ENCODE assay signal across 9 cellular contexts in the genomic region with DNA sequence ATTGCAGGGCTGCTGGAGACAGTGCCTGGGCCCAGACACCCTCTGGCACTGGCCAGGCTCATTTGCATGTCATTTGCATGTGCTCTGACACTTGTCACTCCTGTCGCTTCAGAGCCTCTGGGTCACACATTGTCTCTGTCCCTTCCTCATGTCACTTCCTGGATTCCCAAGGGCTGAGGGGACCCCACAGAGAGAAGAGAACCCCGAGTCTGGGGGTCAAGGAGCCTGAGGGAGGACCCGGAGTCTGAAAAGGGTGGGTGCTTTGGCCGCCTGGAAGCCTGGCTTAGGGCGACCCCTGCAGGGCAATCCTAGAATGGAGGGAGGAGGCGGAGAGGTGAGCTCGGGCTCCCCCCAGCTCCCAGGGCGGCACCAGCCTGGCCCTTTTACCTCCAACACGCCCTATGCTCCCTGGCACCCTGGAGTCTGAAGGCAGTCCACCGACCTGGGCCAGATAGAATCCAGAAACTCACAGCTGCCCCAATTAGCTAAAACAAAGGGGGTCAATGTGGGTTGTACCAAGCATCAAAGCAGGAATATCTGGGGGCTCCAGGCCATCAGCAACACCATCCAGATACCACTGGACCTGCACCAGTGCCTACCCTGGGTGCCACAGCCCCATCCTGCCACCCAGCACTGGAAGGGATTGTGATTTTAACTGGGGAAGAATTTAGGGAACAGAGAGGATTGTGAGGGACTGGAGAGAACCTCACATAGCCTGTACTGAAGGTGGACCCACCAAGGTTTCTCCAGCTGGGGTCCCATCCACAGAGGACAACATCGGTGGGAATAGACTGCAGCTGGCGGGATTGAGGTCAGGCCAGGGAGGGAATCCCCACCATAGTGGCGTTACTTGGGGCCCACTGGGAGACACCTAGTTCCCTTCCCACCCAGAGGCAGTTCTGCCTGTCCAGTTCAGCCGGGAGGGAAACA. TPM values are rescaled to one million over a fixed set of nuclear protein-coding genes. Genes with fewer than 3 reads are reported as not detected.
DNase-seq lines count a peak whose midpoint lies in the region; ATAC-seq, FAIRE-seq and TF ChIP-seq lines count a peak whose summit lies in the region.
"Had no signal": no experiment of that assay in that cellular context is flagged by ENCODE, and none has a peak within 500 bp of the region (broad histone marks: within the 10 kb centered on the region; RNA-seq: fewer than 3 reads in every experiment).

No MANE protein-coding gene starts in this region.

- no peaks in the 10 kb centered on the region for H3K9me3 ChIP-seq in CD4-positive, alpha-beta memory T cell (ENCODE audit: control insufficient read depth in 1 of 2, low read length in 2 of 2)
- H3K9me3 ChIP-seq in right lobe of liver, result no peaks in the 10 kb centered on the region

- TF ChIP-seq CTCF in WTC11 (IDR thresholded peaks at IDR 0.05) (peak; percentile 86), bronchial epithelial cell (IDR thresholded peaks at IDR 0.05; ENCODE audit: insufficient read depth, low read length, severe bottlenecking) (peak; percentile 94), right lobe of liver (IDR thresholded peaks at IDR 0.05) (peak; percentile 39 to 50 (median 46))

- peak; percentile 66 to 76 (median 72) for DNase-seq in CD4-positive, alpha-beta memory T cell
- DNase-seq in KG1 (lab: John Stamatoyannopoulos, UW) (peak; percentile 48), WTC11 (ENCODE audit: low spot score) (peak; percentile 90), bronchial epithelial cell (ENCODE audit: low read depth) (peak; percentile 62), right lobe of liver (peak in 1 of 3 donors; percentile 57)
- peak; percentile 62 for DNase-seq in stimulated activated CD8-positive, alpha-beta memory T cell treated with anti-CD3 and anti-CD28 coated beads, Interleukin-12 subunit alpha, Interleukin-12 subunit beta, amount 100 ng/mL, for 4 hours (ENCODE audit: low read depth)

- CTCF ChIA-PET in CD4-positive, alpha-beta memory T cell (lab: Charles Lee; ENCODE audit: partially characterized antibody), result interaction anchor here (0.6 to 6.8 kb wide), 22 partner anchors 10 to 713 kb away, joined by 3 to 165 read pairs (median 4); a partner anchor contains a TSS
- CTCF ChIA-PET in WTC11 (lab: Charles Lee), result interaction anchor here (0.5 to 2.9 kb wide), 144 partner anchors 9 to 789 kb away, joined by 3 to 83 read pairs (median 4); a partner anchor contains a TSS

- H3K27ac ChIP-seq in CD4-positive, alpha-beta memory T cell (ENCODE audit: low read depth, low read length), result no peak overlapping the region
- H3K27ac ChIP-seq in right lobe of liver, result no peak overlapping the region

- peak overlapping the region in 4 of 7 donors; percentile 27 to 85 (median 62) for H3K27ac Mint-ChIP-seq in CD4-positive, alpha-beta memory T cell
- H3K27ac Mint-ChIP-seq in WTC11, result no peak overlapping the region

- H3K9me3 Mint-ChIP-seq in CD4-positive, alpha-beta memory T cell, result peaks cover 0 to 2% (median 0%) of the 10 kb centered on the region in 8 donors
- no peaks in the 10 kb centered on the region for H3K9me3 Mint-ChIP-seq in WTC11

- peaks cover 21% of the 10 kb centered on the region for H3K4me1 ChIP-seq in CD4-positive, alpha-beta memory T cell (ENCODE audit: insufficient read depth, low read length)
- no peaks in the 10 kb centered on the region for H3K4me1 ChIP-seq in right lobe of liver

- ATAC-seq in GM19351 (IDR thresholded peaks at IDR 0.05; ENCODE audit: unreplicated experiment), result peak; percentile 66
- peak; percentile 74 for ATAC-seq in WTC11
- ATAC-seq in right lobe of liver, result peak; percentile 43 to 58 (median 54)
- ATAC-seq in GM21360 (IDR thresholded peaks at IDR 0.05; ENCODE audit: unreplicated experiment), result no peak

- intact Hi-C loops in CD4-positive, alpha-beta memory T cell (cut with micrococcal nuclease), result loop anchor here (5.0 kb wide), 1 partner anchor 543 kb away; no protein-coding TSS in a partner anchor
- intact Hi-C loops in right lobe of liver (cut with DNase I), result loop anchor here (10.0 kb wide), 3 partner anchors 496 to 716 kb away; a partner anchor contains a TSS

- H3K4me3 ChIP-seq in CD4-positive, alpha-beta memory T cell (ENCODE audit: low read length in 2 of 2), result no peak overlapping the region
- no peak overlapping the region for H3K4me3 ChIP-seq in bronchial epithelial cell (ENCODE audit: low read depth, low read length)
- H3K4me3 ChIP-seq in right lobe of liver, result no peak overlapping the region

- no peaks in the 10 kb centered on the region for H3K27me3 ChIP-seq in CD4-positive, alpha-beta memory T cell (ENCODE audit: insufficient read depth, low read length)
- H3K27me3 ChIP-seq in bronchial epithelial cell (ENCODE audit: control insufficient read depth, insufficient read depth, low read length), result no peaks in the 10 kb centered on the region
- H3K27me3 ChIP-seq in right lobe of liver, result no peaks in the 10 kb centered on the region

- FAIRE-seq in bronchial epithelial cell (lab: Jason Lieb, UNC), result no peak

- peak overlapping the region in 2 of 8 donors; percentile 16 to 49 for H3K4me3 Mint-ChIP-seq in CD4-positive, alpha-beta memory T cell
- no peak overlapping the region for H3K4me3 Mint-ChIP-seq in WTC11

- TF ChIP-seq POLR2A in right lobe of liver (IDR thresholded peaks at IDR 0.05), result no peak

- 39% methylated on average over 6 of the region's 14 CpGs for WGBS in right lobe of liver (ENCODE audit: insufficient coverage, low coverage, low lambda C conversion rate, missing lambda C conversion rate)

- H3K27me3 Mint-ChIP-seq in CD4-positive, alpha-beta memory T cell, result no peaks in the 10 kb centered on the region
- H3K27me3 Mint-ChIP-seq in WTC11 (ENCODE audit: low read depth), result peaks cover 26% of the 10 kb centered on the region

- POLR2A ChIA-PET in CD4-positive, alpha-beta memory T cell (lab: Charles Lee; ENCODE audit: partially characterized antibody), result interaction anchor here (1.0 to 1.1 kb wide), 3 partner anchors 9 to 287 kb away, joined by 3 read pairs; no protein-coding TSS in a partner anchor
- POLR2A ChIA-PET in WTC11 (lab: Charles Lee), result interaction anchor here (1.0 kb wide), 1 partner anchor 287 kb away, joined by 3 read pairs; no protein-coding TSS in a partner anchor

- no peaks in the 10 kb centered on the region for H3K36me3 Mint-ChIP-seq in CD4-positive, alpha-beta memory T cell
- no peaks in the 10 kb centered on the region for H3K36me3 Mint-ChIP-seq in WTC11

- no peaks in the 10 kb centered on the region for H3K36me3 ChIP-seq in CD4-positive, alpha-beta memory T cell (ENCODE audit: insufficient read depth, low read length)
- no peaks in the 10 kb centered on the region for H3K36me3 ChIP-seq in bronchial epithelial cell (ENCODE audit: control insufficient read depth, insufficient read depth, low read length)
- H3K36me3 ChIP-seq in right lobe of liver, result no peaks in the 10 kb centered on the region

- H3K4me1 Mint-ChIP-seq in CD4-positive, alpha-beta memory T cell, result peaks cover 15 to 29% (median 24%) of the 10 kb centered on the region in 4 donors
- H3K4me1 Mint-ChIP-seq in WTC11, result peaks cover 16% of the 10 kb centered on the region

TF ChIP-seq in WTC11, 78 proteins besides CTCF, POLR2A, EP300 and RAD21:
- TF ChIP-seq ZBTB21 (CRISPR knock-in tag; IDR thresholded peaks at IDR 0.05; ENCODE audit: borderline replicate concordance), result no peak
- peak; percentile 8; the same call in 1 of the 2 replicates for TF ChIP-seq ZNF423 (CRISPR knock-in tag; IDR thresholded peaks at IDR 0.05)
TF ChIP-seq in WTC11: peak in this region for 1.

RNA-seq across cellular contexts. Expression of a gene that starts 21.8 kb away (rescaled TPM):
- total RNA-seq in CD4-positive, alpha-beta memory T cell, result not detected
- not detected for polyA plus RNA-seq in CD4-positive, alpha-beta memory T cell
- total RNA-seq in WTC11 (2021) (not detected in 3 replicates), bronchial epithelial cell (5.3 and 17.0 TPM in 2 replicates), right lobe of liver (not detected)
- total RNA-seq: activated CD8-positive, alpha-beta memory T cell treated with anti-CD3 and anti-CD28 coated beads for 36 hours had no signal

RNA-seq across cellular contexts. Expression of a gene that starts 34.2 kb away (rescaled TPM):
- total RNA-seq in CD4-positive, alpha-beta memory T cell, result under 1 TPM; 0.29 to 0.91 TPM
- 1 to 10 TPM in 1 of 2 donors, under 1 TPM in 1; 0.36 to 1.1 TPM for polyA plus RNA-seq in CD4-positive, alpha-beta memory T cell
- total RNA-seq in WTC11 (2021) (424 to 477 TPM (median 429 TPM) in 3 replicates), bronchial epithelial cell (146 and 309 TPM in 2 replicates), right lobe of liver (1,000 to 10,000 TPM in 1 of 6 experiments, 100 to 1,000 TPM in 5; 149 to 1,003 (median 436) TPM)
- total RNA-seq: activated CD8-positive, alpha-beta memory T cell treated with anti-CD3 and anti-CD28 coated beads for 36 hours had no signal

RNA-seq across cellular contexts. Expression of a gene that starts 36.5 kb away (rescaled TPM):
- not detected for total RNA-seq in CD4-positive, alpha-beta memory T cell
- polyA plus RNA-seq in CD4-positive, alpha-beta memory T cell, result not detected
- total RNA-seq in WTC11 (2021) (not detected in 3 replicates), bronchial epithelial cell (under 0.01 and 0.26 TPM in 2 replicates), right lobe of liver (not detected)

RNA-seq across cellular contexts. Expression of a gene that starts 56.7 kb away (rescaled TPM):
- total RNA-seq in CD4-positive, alpha-beta memory T cell, result not detected
- polyA plus RNA-seq in CD4-positive, alpha-beta memory T cell, result not detected
- total RNA-seq in WTC11 (2021), result not detected in 3 replicates
- 66.6 and 171 TPM in 2 replicates for total RNA-seq in bronchial epithelial cell
- total RNA-seq in right lobe of liver, result not detected
- total RNA-seq: activated CD8-positive, alpha-beta memory T cell treated with anti-CD3 and anti-CD28 coated beads for 36 hours had no signal

Comparison
In these comparisons a context has a peak if more than half of its experiments do, and no peak if none do; other contexts are left out.
1. RNA of a gene that starts 34.2 kb away (total RNA-seq): 149 to 1,003 TPM in right lobe of liver, 424 to 477 TPM in WTC11 and 146 to 309 TPM in bronchial epithelial cell; 0.29 to 0.91 TPM in CD4-positive, alpha-beta memory T cell; every median in the first group is over 10 times any median in the second.
2. Peak in every context shown above with its lines, with median percentiles within 50 percentile points of each other: CTCF ChIP-seq.